Comparison of ENCODE assay signal across 9 cellular contexts in the genomic region with DNA sequence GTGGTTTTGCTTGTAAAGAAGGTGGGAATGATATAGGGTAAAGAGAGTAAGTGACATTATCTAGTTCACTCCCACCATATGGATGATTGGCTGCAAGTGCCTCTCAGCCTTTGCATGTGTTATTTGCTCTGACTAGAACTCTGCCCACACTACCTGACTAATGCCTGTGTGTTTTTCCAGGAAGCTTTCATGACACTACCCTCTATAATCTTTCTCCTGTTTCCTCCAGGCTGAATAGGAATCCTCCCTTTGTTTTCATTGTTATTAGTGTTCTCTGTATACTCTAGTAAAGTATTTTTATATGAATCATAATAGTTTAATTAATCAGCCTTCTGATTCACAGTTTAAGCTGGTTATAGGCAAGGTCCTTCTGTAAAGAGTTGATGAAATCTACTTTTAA. TPM values are rescaled to one million over a fixed set of nuclear protein-coding genes. Genes with fewer than 3 reads are reported as not detected.
DNase-seq lines count a peak whose midpoint lies in the region; ATAC-seq and TF ChIP-seq lines count a peak whose summit lies in the region.
"Not testable (repeated sequence)": the region's sequence is repeated elsewhere in the genome, so short reads cannot be mapped to it uniquely, and the experiment has no call there.
"Had no signal": no experiment of that assay in that cellular context is flagged by ENCODE, and none has a peak within 500 bp of the region (broad histone marks: within the 10 kb centered on the region; RNA-seq: fewer than 3 reads in every experiment).

No MANE protein-coding gene starts in this region.

- H3K9me3 Mint-ChIP-seq in stimulated activated effector memory CD8-positive, alpha-beta T cell treated with anti-CD3 and anti-CD28 coated beads, Interleukin-12 subunit alpha, Interleukin-12 subunit beta, amount 100 ng/mL, for 72 hours, result not testable (repeated sequence)

- H3K27ac Mint-ChIP-seq in stimulated activated effector memory CD8-positive, alpha-beta T cell treated with anti-CD3 and anti-CD28 coated beads, Interleukin-12 subunit alpha, Interleukin-12 subunit beta, amount 100 ng/mL, for 72 hours, result not testable (repeated sequence)

- ATAC-seq in body of pancreas, result peak; percentile 40
- ATAC-seq in lung (ENCODE audit: insufficient read depth, low FRiP score), result peak; percentile 35
- peak; percentile 82 for ATAC-seq in stimulated activated effector memory CD8-positive, alpha-beta T cell treated with anti-CD3 and anti-CD28 coated beads, Interleukin-12 subunit alpha, Interleukin-12 subunit beta, amount 100 ng/mL, for 72 hours

- H3K4me1 Mint-ChIP-seq in stimulated activated effector memory CD8-positive, alpha-beta T cell treated with anti-CD3 and anti-CD28 coated beads, Interleukin-12 subunit alpha, Interleukin-12 subunit beta, amount 100 ng/mL, for 72 hours, result not testable (repeated sequence)

- not testable (repeated sequence) for H3K36me3 ChIP-seq in body of pancreas (replicated peaks in 1 of 2; ENCODE audit: insufficient read depth in 1 of 2, low read depth in 2 of 2); lung (ENCODE audit: control insufficient read depth in 2 of 2, insufficient read depth in 2 of 2, low read length in 2 of 2)

- not testable (repeated sequence) for H3K4me3 ChIP-seq in body of pancreas; epithelial cell of esophagus (ENCODE audit: low read length); lung

- intact Hi-C loops in body of pancreas (cut with DNase I), result not testable (repeated sequence)

- H3K4me3 Mint-ChIP-seq in stimulated activated effector memory CD8-positive, alpha-beta T cell treated with anti-CD3 and anti-CD28 coated beads, Interleukin-12 subunit alpha, Interleukin-12 subunit beta, amount 100 ng/mL, for 72 hours, result not testable (repeated sequence)

- peak; percentile 59 for DNase-seq in DMS53 (lab: John Stamatoyannopoulos, UW)
- DNase-seq in NCI-H226, result peak; percentile 20
- not testable (repeated sequence) for DNase-seq in body of pancreas; lung (ENCODE audit: low spot score); stimulated activated effector memory CD8-positive, alpha-beta T cell treated with anti-CD3 and anti-CD28 coated beads, Interleukin-12 subunit alpha, Interleukin-12 subunit beta, amount 100 ng/mL, for 72 hours (ENCODE audit: low spot score in 2 of 2)
- peak; percentile 90 for DNase-seq in epithelial cell of esophagus (ENCODE audit: low read depth)
- DNase-seq in kidney glomerular epithelial cell (lab: John Stamatoyannopoulos, UW), result peak; percentile 45

- not testable (repeated sequence) for TF ChIP-seq POLR2A in body of pancreas (IDR thresholded peaks at IDR 0.05)

- not testable (repeated sequence) for TF ChIP-seq CTCF in VCaP (conservative IDR thresholded peaks at IDR 0.05); body of pancreas (IDR thresholded peaks at IDR 0.05); epithelial cell of esophagus (IDR thresholded peaks at IDR 0.05; ENCODE audit: insufficient read depth, low read depth, low read length, missing control alignments); lung (IDR thresholded peaks at IDR 0.05; ENCODE audit: control extremely low read depth, extremely low read depth)

- not testable (repeated sequence) for H3K9me3 ChIP-seq in body of pancreas; lung (ENCODE audit: control insufficient read depth in 2 of 2, insufficient read depth in 1 of 2, low read length in 1 of 2)

- H3K27ac ChIP-seq in VCaP, result peak overlapping the region; percentile 76
- peak overlapping the region in 1 of 4 donors; percentile 87 for H3K27ac ChIP-seq in body of pancreas
- not testable (repeated sequence) for H3K27ac ChIP-seq in lung (ENCODE audit: low read depth in 1 of 2, low read length in 1 of 2)

- not testable (repeated sequence) for H3K36me3 Mint-ChIP-seq in stimulated activated effector memory CD8-positive, alpha-beta T cell treated with anti-CD3 and anti-CD28 coated beads, Interleukin-12 subunit alpha, Interleukin-12 subunit beta, amount 100 ng/mL, for 72 hours

- H3K27me3 ChIP-seq in body of pancreas; lung (ENCODE audit: control insufficient read depth, insufficient read depth): not testable (repeated sequence)

- peaks cover 16% of the 10 kb centered on the region for H3K4me1 ChIP-seq in body of pancreas
- H3K4me1 ChIP-seq in lung (ENCODE audit: control insufficient read depth in 2 of 2, insufficient read depth in 2 of 2, low read length in 2 of 2), result not testable (repeated sequence)

RNA-seq across cellular contexts. Expression of a gene that starts 13.8 kb away (rescaled TPM):
- total RNA-seq in body of pancreas (1 to 10 TPM; 1.8 to 4.6 TPM), lung (10 to 100 TPM; 11.6 to 20.5 TPM)
- polyA plus RNA-seq in lung, result 10 to 100 TPM; 15.0 to 17.0 TPM
- total RNA-seq: A673 had no signal
